1 cellular context compared by ENCODE assay signal in genomic region chr14:24058951-24059475, GRCh38.
TF ChIP-seq lines count a peak whose summit lies in the region.

No MANE protein-coding gene starts in this region.

TF ChIP-seq in SK-N-SH treated with all-trans-retinoic acid at 6 μM for 48 hours, 23 proteins besides CTCF, POLR2A, EP300 and RAD21 (continued from another document):
- TF ChIP-seq TSHZ2 (CRISPR knock-in tag; IDR thresholded peaks at IDR 0.05) (no peak), ISL1 (CRISPR knock-in tag; IDR thresholded peaks at IDR 0.05) (no peak), ZC3H10 (CRISPR knock-in tag; IDR thresholded peaks at IDR 0.05) (no peak), TCF4 (CRISPR knock-in tag; IDR thresholded peaks at IDR 0.05; ENCODE audit: borderline replicate concordance) (no peak), PATZ1 (CRISPR knock-in tag; IDR thresholded peaks at IDR 0.05; ENCODE audit: borderline replicate concordance) (no peak), ZFP30 (CRISPR knock-in tag; IDR thresholded peaks at IDR 0.05) (no peak), ZNF70 (CRISPR knock-in tag; IDR thresholded peaks at IDR 0.05) (no peak), RARB (CRISPR knock-in tag; IDR thresholded peaks at IDR 0.05) (no peak), ZNF8 (CRISPR knock-in tag; IDR thresholded peaks at IDR 0.05) (no peak), BACH2 (CRISPR knock-in tag; IDR thresholded peaks at IDR 0.05; ENCODE audit: borderline replicate concordance) (no peak), CSDC2 (CRISPR knock-in tag; IDR thresholded peaks at IDR 0.05) (no peak), OSR1 (CRISPR knock-in tag; IDR thresholded peaks at IDR 0.05) (no peak), GLIS3 (CRISPR knock-in tag; IDR thresholded peaks at IDR 0.05) (no peak), TOX (CRISPR knock-in tag; IDR thresholded peaks at IDR 0.05; ENCODE audit: borderline replicate concordance) (no peak)
